Comparison of ENCODE assay signal across 15 cellular contexts in the genomic region with DNA sequence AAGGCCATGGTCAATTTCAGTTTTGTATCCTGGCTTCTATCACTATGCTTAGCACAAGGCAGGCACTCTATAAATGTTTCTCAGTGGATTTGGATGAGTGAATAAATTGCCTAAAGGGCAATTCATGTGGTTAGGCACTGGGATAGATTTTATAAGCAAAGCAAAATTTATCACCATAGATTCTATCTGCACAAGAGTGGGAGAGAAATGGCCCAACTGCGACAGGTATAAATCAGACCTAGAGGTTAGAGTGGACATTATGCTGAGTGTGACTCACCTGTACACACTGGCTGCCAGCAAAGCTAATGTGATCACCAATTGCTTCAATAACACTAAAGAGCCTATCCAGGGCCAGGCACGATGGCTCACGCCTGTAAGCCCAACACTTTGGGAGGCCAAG.
A peak's percentile ranks its signal among the peaks of the same experiment; 100 is the strongest.
DNase-seq lines count a peak whose midpoint lies in the region; TF ChIP-seq lines count a peak whose summit lies in the region.
"Had no signal": no experiment of that assay in that cellular context is flagged by ENCODE, and none has a peak within 500 bp of the region (broad histone marks: within the 10 kb centered on the region; RNA-seq: fewer than 3 reads in every experiment).

No MANE protein-coding gene starts in this region.

- no peak overlapping the region for H3K4me3 ChIP-seq in stomach
- H3K4me3 ChIP-seq: A549; BLaER1 treated with 17β-estradiol and CSF1 and Interleukin-3, amounts not matched to agents 10 nM and 100 nM had no signal

- peaks cover 0 to 38% (median 4%) of the 10 kb centered on the region in 3 donors for H3K27me3 ChIP-seq in stomach
- H3K27me3 ChIP-seq: BLaER1 treated with 17β-estradiol and CSF1 and Interleukin-3, amounts not matched to agents 10 nM and 100 nM had no signal

- no peaks in the 10 kb centered on the region for H3K36me3 ChIP-seq in stomach
- H3K36me3 ChIP-seq: BLaER1 treated with 17β-estradiol and CSF1 and Interleukin-3, amounts not matched to agents 10 nM and 100 nM had no signal

- no peak overlapping the region for H3K27ac ChIP-seq in stomach
- H3K27ac ChIP-seq: 22Rv1; A549; BLaER1 treated with 17β-estradiol and CSF1 and Interleukin-3, amounts not matched to agents 10 nM and 100 nM; C4-2B had no signal

- DNase-seq in DMS79 (lab: John Stamatoyannopoulos, UW): peak; percentile 56
- DNase-seq in M059J (ENCODE audit: low read depth): peak; percentile 36
- peak; percentile 56 for DNase-seq in renal cortical epithelial cell (ENCODE audit: low read depth)
- no peak for DNase-seq in stomach
- DNase-seq in dermis blood vessel endothelial cell: no peak
- DNase-seq: AML-193; Caco-2; Calu3; CD4-positive, alpha-beta T cell; CD8-positive, alpha-beta T cell; GF-D8 had no signal

- H3K4me1 ChIP-seq in stomach: peaks cover 0 to 4% (median 0%) of the 10 kb centered on the region in 4 donors
- H3K4me1 ChIP-seq: A549; BLaER1 treated with 17β-estradiol and CSF1 and Interleukin-3, amounts not matched to agents 10 nM and 100 nM; Caco-2 had no signal

- TF ChIP-seq POLR2A in stomach (IDR thresholded peaks at IDR 0.05): no peak

- TF ChIP-seq CTCF in stomach (IDR thresholded peaks at IDR 0.05): no peak

- TF ChIP-seq EP300 in stomach (IDR thresholded peaks at IDR 0.05): no peak

- intact Hi-C loops in stomach (cut with DNase I; ENCODE audit: low total_unique reads): no loop called here

- H3K9me3 ChIP-seq in stomach: no peaks in the 10 kb centered on the region
- H3K9me3 ChIP-seq: A549; BLaER1 treated with 17β-estradiol and CSF1 and Interleukin-3, amounts not matched to agents 10 nM and 100 nM; Caco-2 had no signal

- 73 to 90% (median 85%) methylated on average over 3 of the region's 3 CpGs for WGBS in stomach, 5 donors

Comparison
In these comparisons a context has a peak if more than half of its experiments do, and no peak if none do; other contexts are left out.
1. DNase-seq: peak in DMS79 (single experiment), M059J (single experiment) and renal cortical epithelial cell (single experiment); none in stomach (single experiment) and dermis blood vessel endothelial cell (single experiment).